8 cellular contexts compared by ENCODE assay signal in the genomic region with DNA sequence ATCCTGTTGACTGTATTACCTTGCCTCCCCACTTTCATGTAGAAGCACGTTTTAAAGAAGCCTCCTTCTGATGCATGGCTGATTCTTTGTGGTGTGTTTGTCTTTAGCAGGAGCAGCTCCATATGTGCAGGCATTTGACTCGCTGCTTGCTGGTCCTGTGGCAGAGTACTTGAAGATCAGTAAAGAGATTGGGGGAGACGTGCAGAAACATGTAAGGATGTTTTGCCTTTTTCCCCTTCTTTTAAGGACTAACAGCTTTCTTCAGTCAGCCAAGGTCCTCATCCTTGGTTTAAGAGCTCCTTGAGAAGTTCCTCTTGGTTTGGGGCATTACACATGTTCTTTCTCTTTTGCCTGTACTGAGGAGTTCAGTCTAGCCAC. TPM values are rescaled to one million over a fixed set of nuclear protein-coding genes. Genes with fewer than 3 reads are reported as not detected.
DNase-seq lines count a peak whose midpoint lies in the region; FAIRE-seq and TF ChIP-seq lines count a peak whose summit lies in the region.

No MANE protein-coding gene starts in this region.

- H3K9me3 ChIP-seq in A673 (ENCODE audit: low read depth, low read length, poor library complexity, severe bottlenecking) (no peaks in the 10 kb centered on the region), liver (ENCODE audit: control insufficient read depth in 4 of 4, low read length in 3 of 4) (no peaks in the 10 kb centered on the region)

- peak overlapping the region; percentile 82 for H3K27ac ChIP-seq in A673 (ENCODE audit: low read depth, low read length, poor library complexity, severe bottlenecking)
- H3K27ac ChIP-seq in HL-60 (replicated peaks): peak overlapping the region; percentile 78
- peak overlapping the region; percentile 46 to 78 for H3K27ac ChIP-seq in liver (ENCODE audit: low read depth in 1 of 2, low read length in 2 of 2)

- BruUV-seq in A673 (replicated peaks; lab: Mats Ljungman, UMichigan): no TSS peak

- H3K27me3 ChIP-seq in A673 (replicated peaks; ENCODE audit: insufficient read depth, low read depth, low read length, poor library complexity) (no peaks in the 10 kb centered on the region), HL-60 (ENCODE audit: insufficient read depth, poor library complexity, severe bottlenecking) (no peaks in the 10 kb centered on the region), liver (ENCODE audit: control insufficient read depth in 4 of 4, insufficient read depth in 4 of 4, low read length in 3 of 4) (no peaks in the 10 kb centered on the region)

- no peak for TF ChIP-seq RAD21 in liver (IDR thresholded peaks at IDR 0.05)

- DNase-seq in A673 (ENCODE audit: low spot score) (peak; percentile 30), HL-60 (ENCODE audit: low read depth in 1 of 2, low spot score in 1 of 2) (peak in 1 of 2 experiments; percentile 56), C1 segment of cervical spinal cord (lab: John Stamatoyannopoulos, UW) (no peak), H4 (ENCODE audit: low spot score) (no peak), GM20000 (ENCODE audit: low spot score) (no peak), frontal cortex (ENCODE audit: low spot score in 2 of 2) (no peak)
- DNase-seq in activated CD8-positive, alpha-beta memory T cell treated with anti-CD3 and anti-CD28 coated beads, Interleukin-2, amount 50 U/mL, for 48 hours: peak; percentile 47

- CTCF ChIA-PET in A673 (lab: Charles Lee): interaction anchor here (1.4 kb wide), 1 partner anchor 279 kb away, joined by 10 read pairs; no protein-coding TSS in a partner anchor

- POLR2A ChIA-PET in A673 (lab: Charles Lee; ENCODE audit: low non-redundant PET): interaction anchor here (0.6 kb wide), 1 partner anchor 224 kb away, joined by 4 read pairs; no protein-coding TSS in a partner anchor

- intact Hi-C loops in A673 (cut with micrococcal nuclease; ENCODE audit: unreplicated experiment): no loop called here

- H3K4me3 ChIP-seq in A673 (ENCODE audit: low read depth, low read length, poor library complexity, severe bottlenecking) (no peak overlapping the region), HL-60 (replicated peaks; ENCODE audit: insufficient read depth, low read length) (no peak overlapping the region; the same call in 1 of the 2 replicates), liver (ENCODE audit: low read depth in 1 of 3, low read length in 3 of 3) (no peak overlapping the region)

- H3K9ac ChIP-seq in liver (ENCODE audit: low read depth in 1 of 2, low read length in 2 of 2): no peak overlapping the region

- peaks cover 37% of the 10 kb centered on the region for H3K36me3 ChIP-seq in A673 (ENCODE audit: insufficient read depth, low read length, poor library complexity, severe bottlenecking)
- peaks cover 7 to 40% (median 33%) of the 10 kb centered on the region in 4 donors for H3K36me3 ChIP-seq in liver (ENCODE audit: control insufficient read depth in 4 of 4, insufficient read depth in 3 of 4, low read depth in 1 of 4, low read length in 3 of 4)

- H3K4me1 ChIP-seq in A673 (ENCODE audit: insufficient read depth, low read length, poor library complexity, severe bottlenecking): peaks cover 30% of the 10 kb centered on the region
- H3K4me1 ChIP-seq in liver (ENCODE audit: control insufficient read depth in 4 of 4, insufficient read depth in 4 of 4, low read length in 3 of 4): peaks cover 0 to 5% (median 3%) of the 10 kb centered on the region in 4 donors

- no peak for FAIRE-seq in frontal cortex (lab: Jason Lieb, UNC)

- WGBS in liver: 60% methylated on average over 3 of the region's 3 CpGs

- TF ChIP-seq CTCF in A673 (conservative IDR thresholded peaks at IDR 0.05; ENCODE audit: low read depth, low read length) (no peak), HL-60 (IDR thresholded peaks at IDR 0.05; ENCODE audit: insufficient read depth, low read length) (no peak), liver (IDR thresholded peaks at IDR 0.05; ENCODE audit: low read depth, low read length, missing input control) (no peak), GM20000 (IDR thresholded peaks at IDR 0.05; ENCODE audit: extremely low read depth, missing control alignments) (no peak)

TF ChIP-seq in liver, 16 proteins besides CTCF, POLR2A, EP300 and RAD21:
- no peak for TF ChIP-seq FOXA2 (IDR thresholded peaks at IDR 0.05)
- TF ChIP-seq, protein P1, sequence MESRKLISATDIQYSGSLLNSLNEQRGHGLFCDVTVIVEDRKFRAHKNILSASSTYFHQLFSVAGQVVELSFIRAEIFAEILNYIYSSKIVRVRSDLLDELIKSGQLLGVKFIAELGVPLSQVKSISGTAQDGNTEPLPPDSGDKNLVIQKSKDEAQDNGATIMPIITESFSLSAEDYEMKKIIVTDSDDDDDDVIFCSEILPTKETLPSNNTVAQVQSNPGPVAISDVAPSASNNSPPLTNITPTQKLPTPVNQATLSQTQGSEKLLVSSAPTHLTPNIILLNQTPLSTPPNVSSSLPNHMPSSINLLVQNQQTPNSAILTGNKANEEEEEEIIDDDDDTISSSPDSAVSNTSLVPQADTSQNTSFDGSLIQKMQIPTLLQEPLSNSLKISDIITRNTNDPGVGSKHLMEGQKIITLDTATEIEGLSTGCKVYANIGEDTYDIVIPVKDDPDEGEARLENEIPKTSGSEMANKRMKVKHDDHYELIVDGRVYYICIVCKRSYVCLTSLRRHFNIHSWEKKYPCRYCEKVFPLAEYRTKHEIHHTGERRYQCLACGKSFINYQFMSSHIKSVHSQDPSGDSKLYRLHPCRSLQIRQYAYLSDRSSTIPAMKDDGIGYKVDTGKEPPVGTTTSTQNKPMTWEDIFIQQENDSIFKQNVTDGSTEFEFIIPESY (IDR thresholded peaks at IDR 0.05): no peak

RNA-seq across cellular contexts. Expression of a gene that starts 19.4 kb away (rescaled TPM):
- total RNA-seq in A673 (2021) (266 and 285 TPM in 2 replicates), liver (100 to 1,000 TPM in 1 of 2 donors, 10 to 100 TPM in 1; 75.5 to 105 TPM), frontal cortex (133 TPM)
- polyA plus RNA-seq in liver: 10 to 100 TPM; 77.4 to 91.7 TPM
- 315 and 362 TPM in 2 replicates for total RNA-seq in H4 (2014; rRNA removed; shearing (Covaris generic))

RNA-seq across cellular contexts. Expression of a gene that starts 37.1 kb away (rescaled TPM):
- total RNA-seq in A673 (2021) (65.7 and 76.3 TPM in 2 replicates), liver (10 to 100 TPM; 20.3 to 46.8 TPM), frontal cortex (44.8 TPM)
- polyA plus RNA-seq in liver: 10 to 100 TPM; 15.4 to 33.9 TPM
- total RNA-seq in H4 (2014; rRNA removed; shearing (Covaris generic)): 146 and 157 TPM in 2 replicates

Comparison
In these comparisons a context has a peak if more than half of its experiments do, and no peak if none do; other contexts are left out.
1. DNase-seq: peak in A673 (single experiment) and activated CD8-positive, alpha-beta memory T cell treated with anti-CD3 and anti-CD28 coated beads, Interleukin-2, amount 50 U/mL, for 48 hours (single experiment); none in C1 segment of cervical spinal cord (0 of 14), H4 (single experiment), GM20000 (single experiment) and frontal cortex (0 of 2).
2. Peak in every context shown above with its lines, with median percentiles within 50 percentile points of each other: H3K27ac ChIP-seq.